ENCODE assay signal across 8 cellular contexts in the genomic region with DNA sequence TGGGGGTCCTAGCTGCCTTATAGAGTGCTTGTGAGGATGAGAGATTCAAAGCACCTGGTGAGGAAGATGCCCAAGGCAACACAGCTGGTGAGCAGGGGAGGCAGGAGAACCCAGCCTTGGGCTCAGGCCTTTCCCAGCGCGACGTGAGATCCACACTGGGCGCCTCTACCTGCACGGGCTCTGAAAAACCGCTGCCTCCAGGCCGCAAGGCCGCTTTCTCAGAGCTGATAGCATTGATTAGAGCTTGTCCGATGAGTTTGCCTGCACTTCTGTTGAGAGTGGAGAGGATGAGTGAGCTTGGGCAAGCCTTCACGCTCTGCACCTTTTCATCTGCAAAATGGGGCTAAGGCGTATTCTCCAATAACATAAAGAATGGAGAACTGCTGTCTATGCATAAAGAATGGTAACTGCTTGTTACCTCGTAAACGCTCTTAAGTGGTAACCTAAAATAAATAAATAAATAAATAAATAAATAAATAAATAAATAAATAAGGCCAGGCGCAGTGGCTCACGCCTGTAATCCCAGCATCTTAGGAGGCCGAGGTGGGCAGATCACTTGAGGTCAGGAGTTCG. TPM values are rescaled to one million over a fixed set of nuclear protein-coding genes. Genes with fewer than 3 reads are reported as not detected.
A peak's percentile ranks its signal among the peaks of the same experiment; 100 is the strongest.
DNase-seq lines count a peak whose midpoint lies in the region; ATAC-seq and TF ChIP-seq lines count a peak whose summit lies in the region.

No MANE protein-coding gene starts in this region.

- no peak for ATAC-seq in GM18511 (IDR thresholded peaks at IDR 0.05; ENCODE audit: unreplicated experiment)

- H3K27ac ChIP-seq in VCaP (peak overlapping the region; percentile 85), hepatocyte (no peak overlapping the region), stomach smooth muscle (ENCODE audit: low read length) (no peak overlapping the region)

- peak overlapping the region; percentile 93 for H2AFZ ChIP-seq in hepatocyte

- H3K4me3 Mint-ChIP-seq in T-helper 1 cell treated with Interleukin-12 subunit alpha and Interleukin-12 subunit beta and Interleukin-4 antibody, amounts not matched to agents 30 μg/mL and 1 μg/mL, for 36 hours, result peak overlapping the region; percentile 88

- peak overlapping the region; percentile 66 for H3K27ac Mint-ChIP-seq in T-helper 1 cell treated with Interleukin-12 subunit alpha and Interleukin-12 subunit beta and Interleukin-4 antibody, amounts not matched to agents 30 μg/mL and 1 μg/mL, for 36 hours

- H3K4me1 Mint-ChIP-seq in T-helper 1 cell treated with Interleukin-12 subunit alpha and Interleukin-12 subunit beta and Interleukin-4 antibody, amounts not matched to agents 30 μg/mL and 1 μg/mL, for 36 hours (ENCODE audit: low read depth), result peaks cover 30% of the 10 kb centered on the region

- no peaks in the 10 kb centered on the region for H3K27me3 ChIP-seq in hepatocyte
- no peaks in the 10 kb centered on the region for H3K27me3 ChIP-seq in stomach smooth muscle (ENCODE audit: control insufficient read depth in 1 of 2, insufficient read depth in 2 of 2, low read length in 2 of 2)

- H3K9me2 ChIP-seq in hepatocyte (replicated peaks; ENCODE audit: insufficient read depth), result no peaks in the 10 kb centered on the region

- H3K36me3 ChIP-seq in hepatocyte (replicated peaks; ENCODE audit: insufficient read depth, low read depth) (no peaks in the 10 kb centered on the region), stomach smooth muscle (ENCODE audit: control insufficient read depth in 2 of 2, insufficient read depth in 2 of 2, low read length in 2 of 2) (peaks cover 13 to 18% of the 10 kb centered on the region in 2 donors)

- H3K27me3 Mint-ChIP-seq in T-helper 1 cell treated with Interleukin-12 subunit alpha and Interleukin-12 subunit beta and Interleukin-4 antibody, amounts not matched to agents 30 μg/mL and 1 μg/mL, for 36 hours (ENCODE audit: low read depth), result no peaks in the 10 kb centered on the region

- H3K4me2 ChIP-seq in hepatocyte, result peak overlapping the region; percentile 97

- no peaks in the 10 kb centered on the region for H4K20me1 ChIP-seq in hepatocyte (ENCODE audit: insufficient read depth, poor library complexity, severe bottlenecking)

- H3K9me3 Mint-ChIP-seq in T-helper 1 cell treated with Interleukin-12 subunit alpha and Interleukin-12 subunit beta and Interleukin-4 antibody, amounts not matched to agents 30 μg/mL and 1 μg/mL, for 36 hours, result no peaks in the 10 kb centered on the region

- peak overlapping the region; percentile 87 for H3K4me3 ChIP-seq in hepatocyte
- peak overlapping the region; percentile 58 to 77 for H3K4me3 ChIP-seq in stomach smooth muscle (ENCODE audit: low read length in 2 of 2)

- no peaks in the 10 kb centered on the region for H3K79me2 ChIP-seq in hepatocyte

- H3K9me3 ChIP-seq in hepatocyte (ENCODE audit: low read depth) (no peaks in the 10 kb centered on the region), stomach smooth muscle (ENCODE audit: control insufficient read depth in 2 of 2, low read length in 2 of 2) (no peaks in the 10 kb centered on the region)

- TF ChIP-seq CTCF in VCaP (conservative IDR thresholded peaks at IDR 0.05) (no peak), hepatocyte (IDR thresholded peaks at IDR 0.05; ENCODE audit: poor library complexity) (no peak)

- peaks cover 32% of the 10 kb centered on the region for H3K36me3 Mint-ChIP-seq in T-helper 1 cell treated with Interleukin-12 subunit alpha and Interleukin-12 subunit beta and Interleukin-4 antibody, amounts not matched to agents 30 μg/mL and 1 μg/mL, for 36 hours (ENCODE audit: low read depth)

- peak overlapping the region; percentile 42 for H3K9ac ChIP-seq in stomach smooth muscle (ENCODE audit: low read length in 2 of 2)

- H3K4me1 ChIP-seq in hepatocyte (ENCODE audit: insufficient read depth), result no peaks in the 10 kb centered on the region
- H3K4me1 ChIP-seq in stomach smooth muscle (ENCODE audit: control insufficient read depth, insufficient read depth, low read length), result peaks cover 12% of the 10 kb centered on the region

- no peak for DNase-seq in T-helper 1 cell
- no peak for DNase-seq in hepatocyte (ENCODE audit: low spot score)
- no peak for DNase-seq in NCI-H774 (lab: John Stamatoyannopoulos, UW)
- DNase-seq in NCI-H510A (lab: John Stamatoyannopoulos, UW), result no peak

- WGBS in hepatocyte (ENCODE audit: low lambda C conversion rate, missing lambda C conversion rate), result 49% methylated on average over 17 of the region's 17 CpGs

RNA-seq across cellular contexts. Expression of a gene that starts 0.9 kb away (rescaled TPM):
- 18.0 and 23.5 TPM in 2 replicates for total RNA-seq in hepatocyte
- polyA plus RNA-seq in hepatocyte, result 15.6 and 29.6 TPM in 2 replicates

RNA-seq across cellular contexts. Expression of a gene that starts 25.3 kb away (rescaled TPM):
- 86.3 and 89.5 TPM in 2 replicates for total RNA-seq in hepatocyte
- polyA plus RNA-seq in hepatocyte, result 163 and 169 TPM in 2 replicates

RNA-seq across cellular contexts. Expression of a gene that starts 49.4 kb away (rescaled TPM):
- 32.0 and 41.6 TPM in 2 replicates for total RNA-seq in hepatocyte
- 44.1 and 50.0 TPM in 2 replicates for polyA plus RNA-seq in hepatocyte

RNA-seq across cellular contexts. Expression of a gene that starts 55.5 kb away (rescaled TPM):
- 16.5 and 21.4 TPM in 2 replicates for total RNA-seq in hepatocyte
- 11.4 and 16.4 TPM in 2 replicates for polyA plus RNA-seq in hepatocyte
